Comparison of ENCODE assay signal across 8 cellular contexts in genomic region chr11:59754494-59754858, GRCh38. TPM values are rescaled to one million over a fixed set of nuclear protein-coding genes. Genes with fewer than 3 reads are reported as not detected.
DNase-seq lines count a peak whose midpoint lies in the region; ATAC-seq lines count a peak whose summit lies in the region.

No MANE protein-coding gene starts in this region.

- peak overlapping the region; percentile 79 for H3K27ac Mint-ChIP-seq in T-helper 1 cell treated with Interleukin-12 subunit alpha and Interleukin-12 subunit beta and Interleukin-4 antibody, amounts not matched to agents 30 μg/mL and 1 μg/mL, for 36 hours
- peak overlapping the region; percentile 86 for H3K27ac Mint-ChIP-seq in dendritic cell treated with granulocyte-macrophage colony-stimulating factor and Interleukin-4, amounts not matched to agents 40 ng/mL and 50 ng/mL, for 4 days

- H3K27ac ChIP-seq in aorta (ENCODE audit: low read depth in 1 of 2, low read length in 2 of 2) = peak overlapping the region in 1 of 2 donors; percentile 98

- no peaks in the 10 kb centered on the region for H3K9me3 Mint-ChIP-seq in T-helper 1 cell treated with Interleukin-12 subunit alpha and Interleukin-12 subunit beta and Interleukin-4 antibody, amounts not matched to agents 30 μg/mL and 1 μg/mL, for 36 hours
- no peaks in the 10 kb centered on the region for H3K9me3 Mint-ChIP-seq in dendritic cell treated with granulocyte-macrophage colony-stimulating factor and Interleukin-4, amounts not matched to agents 40 ng/mL and 50 ng/mL, for 4 days

- H3K4me3 Mint-ChIP-seq in T-helper 1 cell treated with Interleukin-12 subunit alpha and Interleukin-12 subunit beta and Interleukin-4 antibody, amounts not matched to agents 30 μg/mL and 1 μg/mL, for 36 hours = peak overlapping the region; percentile 97
- peak overlapping the region; percentile 86 for H3K4me3 Mint-ChIP-seq in dendritic cell treated with granulocyte-macrophage colony-stimulating factor and Interleukin-4, amounts not matched to agents 40 ng/mL and 50 ng/mL, for 4 days

- H3K4me1 ChIP-seq in mononuclear cell (ENCODE audit: insufficient read depth, low read length) = peaks cover 40% of the 10 kb centered on the region
- peaks cover 0 to 2% of the 10 kb centered on the region in 2 donors for H3K4me1 ChIP-seq in aorta (ENCODE audit: control insufficient read depth in 1 of 2, insufficient read depth in 2 of 2, low read length in 2 of 2)

- peak; percentile 70 for DNase-seq in activated CD8-positive, alpha-beta memory T cell treated with anti-CD3 and anti-CD28 coated beads for 24 hours
- no peak for DNase-seq in activated CD8-positive, alpha-beta memory T cell treated with anti-CD3 and anti-CD28 coated beads, Interleukin-2, amount 50 U/mL, for 4 hours
- DNase-seq in aorta (no peak), SKM-1 (lab: John Stamatoyannopoulos, UW; ENCODE audit: unreplicated experiment) (no peak)

- ATAC-seq in HG03095 (IDR thresholded peaks at IDR 0.05; ENCODE audit: unreplicated experiment) (peak; percentile 21), aorta (ENCODE audit: low FRiP score) (peak; percentile 10)

- H3K36me3 ChIP-seq in aorta (ENCODE audit: control insufficient read depth in 1 of 2, insufficient read depth in 2 of 2, low read length in 1 of 2) = peaks cover 0 to 2% of the 10 kb centered on the region in 2 donors

- 0% methylated on average over 20 of the region's 20 CpGs for WGBS in aorta, 2 donors

- H3K4me1 Mint-ChIP-seq in T-helper 1 cell treated with Interleukin-12 subunit alpha and Interleukin-12 subunit beta and Interleukin-4 antibody, amounts not matched to agents 30 μg/mL and 1 μg/mL, for 36 hours (ENCODE audit: low read depth) = peaks cover 38% of the 10 kb centered on the region
- peaks cover 50% of the 10 kb centered on the region for H3K4me1 Mint-ChIP-seq in dendritic cell treated with granulocyte-macrophage colony-stimulating factor and Interleukin-4, amounts not matched to agents 40 ng/mL and 50 ng/mL, for 4 days (ENCODE audit: low read depth)

- H3K4me3 ChIP-seq in mononuclear cell (ENCODE audit: low read length) = peak overlapping the region; percentile 89
- peak overlapping the region; percentile 91 to 95 for H3K4me3 ChIP-seq in aorta (ENCODE audit: low read length in 2 of 2)

- intact Hi-C loops in dendritic cell treated with granulocyte-macrophage colony-stimulating factor and Interleukin-4, amounts not matched to agents 40 ng/mL and 50 ng/mL, for 4 days (cut with micrococcal nuclease) = loop anchor here (1.0 to 2.0 kb wide), 2 partner anchors 48 to 56 kb away; partner anchors contain the start of gene MRPL16
- intact Hi-C loops in aorta (cut with DNase I) = loop anchor here (1.0 to 10.0 kb wide), 5 partner anchors 48 to 200 kb away; partner anchors contain the start of genes MRPL16 (in 1 of the 2) and PATL1 (in 1 of the 2)

- H3K27me3 ChIP-seq in mononuclear cell (ENCODE audit: insufficient read depth, low read length) (no peaks in the 10 kb centered on the region), aorta (ENCODE audit: control insufficient read depth in 1 of 2, insufficient read depth in 2 of 2, low read length in 1 of 2) (no peaks in the 10 kb centered on the region)

- H3K27me3 Mint-ChIP-seq in T-helper 1 cell treated with Interleukin-12 subunit alpha and Interleukin-12 subunit beta and Interleukin-4 antibody, amounts not matched to agents 30 μg/mL and 1 μg/mL, for 36 hours (ENCODE audit: low read depth) = peaks cover 4% of the 10 kb centered on the region
- H3K27me3 Mint-ChIP-seq in dendritic cell treated with granulocyte-macrophage colony-stimulating factor and Interleukin-4, amounts not matched to agents 40 ng/mL and 50 ng/mL, for 4 days = no peaks in the 10 kb centered on the region

- H3K36me3 Mint-ChIP-seq in T-helper 1 cell treated with Interleukin-12 subunit alpha and Interleukin-12 subunit beta and Interleukin-4 antibody, amounts not matched to agents 30 μg/mL and 1 μg/mL, for 36 hours (ENCODE audit: low read depth) = peaks cover 20% of the 10 kb centered on the region
- H3K36me3 Mint-ChIP-seq in dendritic cell treated with granulocyte-macrophage colony-stimulating factor and Interleukin-4, amounts not matched to agents 40 ng/mL and 50 ng/mL, for 4 days (ENCODE audit: low read depth) = peaks cover 39% of the 10 kb centered on the region

- H3K9me3 ChIP-seq in mononuclear cell (ENCODE audit: low read depth, low read length) (no peaks in the 10 kb centered on the region), aorta (ENCODE audit: control insufficient read depth, low read length) (no peaks in the 10 kb centered on the region)

RNA-seq across cellular contexts. Expression of gene STX3, which starts 0.7 kb away (rescaled TPM):
- 20.9 TPM for total RNA-seq in mononuclear cell
- 10 to 100 TPM; 22.5 to 23.2 TPM for total RNA-seq in aorta
- 10 to 100 TPM; 12.7 to 21.0 TPM for polyA plus RNA-seq in aorta

RNA-seq across cellular contexts. Expression of gene OR10V1, which starts 40.8 kb away (rescaled TPM):
- total RNA-seq in mononuclear cell (not detected), aorta (not detected)
- not detected for polyA plus RNA-seq in aorta

RNA-seq across cellular contexts. Expression of gene MRPL16, which starts 56.1 kb away (rescaled TPM):
- total RNA-seq in mononuclear cell = 21.8 TPM
- total RNA-seq in aorta = 10 to 100 TPM; 25.3 to 29.1 TPM
- polyA plus RNA-seq in aorta = 10 to 100 TPM; 25.0 to 46.5 TPM
